ENCODE assay signal across 21 cellular contexts in the genomic region with DNA sequence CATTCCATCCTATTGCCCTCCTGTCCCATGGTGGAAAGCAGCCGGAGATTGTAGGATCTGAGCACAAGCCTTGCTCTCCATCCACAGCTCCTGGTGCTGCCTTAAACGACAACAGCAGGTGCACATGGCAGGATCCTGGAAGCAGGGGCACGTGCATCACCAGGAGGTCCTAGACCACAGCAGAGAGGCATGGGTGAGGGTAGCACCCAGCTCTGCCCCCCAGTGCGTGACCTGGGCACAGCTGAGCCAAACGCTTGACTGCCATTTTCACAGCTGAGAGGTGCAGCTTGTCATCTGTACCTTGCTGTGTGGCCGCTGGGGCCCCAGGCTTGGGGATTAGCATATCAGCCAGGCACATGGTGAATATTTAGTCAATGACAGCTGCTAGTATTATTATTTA.
"Had no signal": no experiment of that assay in that cellular context is flagged by ENCODE, and none has a peak within 500 bp of the region (broad histone marks: within the 10 kb centered on the region; RNA-seq: fewer than 3 reads in every experiment).

No MANE protein-coding gene starts in this region.

- DNase-seq: activated CD4-positive, alpha-beta T cell treated with anti-CD3 and anti-CD28 coated beads for 1 hour; activated CD4-positive, alpha-beta T cell treated with anti-CD3 and anti-CD28 coated beads for 4 hours; activated CD4-positive, alpha-beta T cell treated with anti-CD3 and anti-CD28 coated beads, Interleukin-2, amount 10 ng/mL, durations not matched to agents 7 days and 5 days; activated CD4-positive, alpha-beta T cell treated with anti-CD3 and anti-CD28 coated beads, Interleukin-2, amount 50 U/mL, for 4 hours; activated CD8-positive, alpha-beta memory T cell treated with anti-CD3 and anti-CD28 coated beads for 24 hours; activated CD8-positive, alpha-beta T cell treated with anti-CD3 and anti-CD28 coated beads for 36 hours; activated effector memory CD4-positive, alpha-beta T cell treated with Interleukin-2 at 50 U/mL for 16 hours; activated gamma-delta T cell treated with Interleukin-2 at 50 U/mL for 16 hours; activated naive CD4-positive, alpha-beta T cell treated with anti-CD3 and anti-CD28 coated beads, Interleukin-2, amount 50 U/mL, for 16 hours; activated naive CD4-positive, alpha-beta T cell treated with Interleukin-2 at 50 U/mL for 16 hours; activated T-cell treated with anti-CD3 and anti-CD28 coated beads, Interleukin-2, amount 50 U/mL, for 4 hours; amniotic stem cell; brain microvascular endothelial cell; effector memory CD4-positive, alpha-beta T cell; endodermal cell; foreskin fibroblast; T-helper 2 cell had no signal

- H3K36me3 ChIP-seq: brain microvascular endothelial cell had no signal

- H3K27me3 ChIP-seq: brain microvascular endothelial cell had no signal

- H3K27ac ChIP-seq: brain microvascular endothelial cell, coronary artery had no signal

- H3K4me3 ChIP-seq: coronary artery had no signal

- ATAC-seq: activated CD8-positive, alpha-beta T cell treated with anti-CD3 and anti-CD28 coated beads for 36 hours; activated T-cell treated with anti-CD3 and anti-CD28 coated beads, Interleukin-2, amount 50 U/mL, for 4 hours; activated T-helper 17 cell treated with anti-CD3 and anti-CD28 coated beads, Interleukin-2, amount 50 U/mL, for 72 hours; esophagus mucosa; WTC11 had no signal
